In genomic region chr1:10960406-10960805, GRCh38 we compare ENCODE assay signal across 1 cellular context.
TF ChIP-seq lines count a peak whose summit lies in the region.

No MANE protein-coding gene starts in this region.

TF ChIP-seq in SK-N-SH treated with all-trans-retinoic acid at 6 μM for 48 hours, 23 proteins besides CTCF, POLR2A, EP300 and RAD21 (continued from another document):
- TF ChIP-seq RARB (CRISPR knock-in tag; IDR thresholded peaks at IDR 0.05), result no peak
- TF ChIP-seq ZFP3 (CRISPR knock-in tag; IDR thresholded peaks at IDR 0.05), result no peak
- no peak for TF ChIP-seq TOX (CRISPR knock-in tag; IDR thresholded peaks at IDR 0.05; ENCODE audit: borderline replicate concordance)
- TF ChIP-seq ISL1 (CRISPR knock-in tag; IDR thresholded peaks at IDR 0.05), result no peak
- TF ChIP-seq TCF4 (CRISPR knock-in tag; IDR thresholded peaks at IDR 0.05; ENCODE audit: borderline replicate concordance), result no peak
- TF ChIP-seq CREB5 (CRISPR knock-in tag; IDR thresholded peaks at IDR 0.05; ENCODE audit: low read depth), result no peak
